In genomic region chr16:83792391-83792790, GRCh38 we compare ENCODE assay signal across 1 cellular context.
TF ChIP-seq lines count a peak whose summit lies in the region.

No MANE protein-coding gene starts in this region.

TF ChIP-seq in HCT116, 20 proteins besides CTCF, POLR2A, EP300 and RAD21 (continued from another document):
- TF ChIP-seq REST (IDR thresholded peaks at IDR 0.05; ENCODE audit: low read depth) = no peak
- TF ChIP-seq POLR2AphosphoS5 (IDR thresholded peaks at IDR 0.05; ENCODE audit: low read depth, low read length) = no peak
- TF ChIP-seq ZBTB33 (IDR thresholded peaks at IDR 0.05; ENCODE audit: extremely low read depth, insufficient replicate concordance, low read length) = no peak
- TF ChIP-seq ZFX (IDR thresholded peaks at IDR 0.05) = no peak
- TF ChIP-seq CEBPB (IDR thresholded peaks at IDR 0.05; ENCODE audit: low read depth) = no peak
- no peak for TF ChIP-seq JUND (IDR thresholded peaks at IDR 0.05)
- TF ChIP-seq SIN3A (IDR thresholded peaks at IDR 0.05; ENCODE audit: low read depth) = no peak
